1 cellular context compared by ENCODE assay signal in the genomic region with DNA sequence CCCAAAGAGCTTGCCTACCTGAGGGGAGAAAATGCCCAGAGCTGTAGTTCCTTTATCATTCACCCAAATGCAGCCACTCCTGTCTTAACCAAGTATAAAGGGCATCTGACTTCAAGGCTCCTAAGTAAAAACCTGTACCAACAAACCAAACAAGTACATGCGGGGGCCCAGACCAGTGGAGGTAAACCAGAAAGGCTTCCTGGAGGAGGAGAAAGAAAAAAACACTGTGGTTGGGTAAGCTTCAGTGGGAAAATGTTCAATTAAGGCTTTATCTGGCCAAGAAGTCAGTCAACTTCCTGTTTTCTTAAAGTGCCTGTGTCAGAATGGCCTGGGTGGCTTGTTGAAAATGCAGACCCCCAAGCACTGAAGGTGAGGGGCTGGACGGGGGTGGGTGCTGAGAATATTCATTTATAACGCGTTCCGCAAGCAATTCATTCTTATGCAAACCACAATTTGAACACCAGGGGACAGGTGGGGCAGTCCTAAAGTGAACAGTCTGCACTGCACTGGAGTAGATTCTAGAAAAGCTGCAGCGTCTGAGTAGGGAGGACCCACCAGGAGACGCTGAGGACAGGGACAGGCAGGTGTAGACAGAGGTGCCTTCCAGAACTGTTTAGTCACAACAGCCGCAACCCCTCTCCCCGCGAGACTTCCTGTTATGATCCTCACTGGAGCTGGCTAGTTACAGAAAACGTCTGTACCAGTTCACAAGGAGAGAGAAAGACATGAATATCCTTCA.
TF ChIP-seq lines count a peak whose summit lies in the region.

No MANE protein-coding gene starts in this region.

TF ChIP-seq in HepG2, 621 proteins besides CTCF, POLR2A, EP300 and RAD21 (continued from another document):
- TF ChIP-seq, protein P1, sequence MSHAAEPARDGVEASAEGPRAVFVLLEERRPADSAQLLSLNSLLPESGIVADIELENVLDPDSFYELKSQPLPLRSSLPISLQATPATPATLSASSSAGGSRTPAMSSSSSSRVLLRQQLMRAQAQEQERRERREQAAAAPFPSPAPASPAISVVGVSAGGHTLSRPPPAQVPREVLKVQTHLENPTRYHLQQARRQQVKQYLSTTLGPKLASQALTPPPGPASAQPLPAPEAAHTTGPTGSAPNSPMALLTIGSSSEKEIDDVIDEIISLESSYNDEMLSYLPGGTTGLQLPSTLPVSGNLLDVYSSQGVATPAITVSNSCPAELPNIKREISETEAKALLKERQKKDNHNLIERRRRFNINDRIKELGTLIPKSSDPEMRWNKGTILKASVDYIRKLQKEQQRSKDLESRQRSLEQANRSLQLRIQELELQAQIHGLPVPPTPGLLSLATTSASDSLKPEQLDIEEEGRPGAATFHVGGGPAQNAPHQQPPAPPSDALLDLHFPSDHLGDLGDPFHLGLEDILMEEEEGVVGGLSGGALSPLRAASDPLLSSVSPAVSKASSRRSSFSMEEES (CRISPR knock-in tag; IDR thresholded peaks at IDR 0.05): 0 out of 2 replicates have a peak, but pooled peaks have one; percentile 60
- TF ChIP-seq, protein P2, sequence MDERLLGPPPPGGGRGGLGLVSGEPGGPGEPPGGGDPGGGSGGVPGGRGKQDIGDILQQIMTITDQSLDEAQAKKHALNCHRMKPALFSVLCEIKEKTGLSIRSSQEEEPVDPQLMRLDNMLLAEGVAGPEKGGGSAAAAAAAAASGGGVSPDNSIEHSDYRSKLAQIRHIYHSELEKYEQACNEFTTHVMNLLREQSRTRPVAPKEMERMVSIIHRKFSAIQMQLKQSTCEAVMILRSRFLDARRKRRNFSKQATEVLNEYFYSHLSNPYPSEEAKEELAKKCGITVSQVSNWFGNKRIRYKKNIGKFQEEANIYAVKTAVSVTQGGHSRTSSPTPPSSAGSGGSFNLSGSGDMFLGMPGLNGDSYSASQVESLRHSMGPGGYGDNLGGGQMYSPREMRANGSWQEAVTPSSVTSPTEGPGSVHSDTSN (CRISPR knock-in tag; IDR thresholded peaks at IDR 0.05): no peak
- TF ChIP-seq ZFP36 (IDR thresholded peaks at IDR 0.05; ENCODE audit: borderline replicate concordance, low read depth, low read length, partially characterized antibody) (peak; percentile 7), FOSL2 (CRISPR knock-in tag; IDR thresholded peaks at IDR 0.05) (no peak; the same call in 1 of the 2 replicates), CHD2 (IDR thresholded peaks at IDR 0.05; ENCODE audit: low read depth, low read length) (0 out of 2 replicates have a peak, but pooled peaks have one; percentile 21), THAP11 (CRISPR knock-in tag; IDR thresholded peaks at IDR 0.05) (peak; percentile 20; the same call in 1 of the 2 replicates), IRF2 (CRISPR knock-in tag; IDR thresholded peaks at IDR 0.05) (peak; percentile 7; the same call in 1 of the 2 replicates), ASH2L (IDR thresholded peaks at IDR 0.05; ENCODE audit: insufficient read length, low read depth, low read length) (peak; percentile 18), PHF5A (CRISPR knock-in tag; IDR thresholded peaks at IDR 0.05; ENCODE audit: low read depth, unreplicated experiment) (no peak), ZBTB38 (CRISPR knock-in tag; IDR thresholded peaks at IDR 0.05) (no peak), ZSCAN9 (CRISPR knock-in tag; IDR thresholded peaks at IDR 0.05; ENCODE audit: borderline replicate concordance) (0 out of 2 replicates have a peak, but pooled peaks have one; percentile 50), KLF11 (CRISPR knock-in tag; IDR thresholded peaks at IDR 0.05) (0 out of 2 replicates have a peak, but pooled peaks have one; percentile 28), KMT2A (CRISPR knock-in tag; IDR thresholded peaks at IDR 0.05) (peak; percentile 1; the same call in 1 of the 2 replicates), ZMYM4 (CRISPR knock-in tag; IDR thresholded peaks at IDR 0.05) (no peak), RBM22 (optimal IDR thresholded peaks at IDR 0.05; ENCODE audit: low read length) (no peak), CCDC6 (CRISPR knock-in tag; IDR thresholded peaks at IDR 0.05) (peak; percentile 48; the same call in 1 of the 2 replicates), SP1 (IDR thresholded peaks at IDR 0.05) (no peak), SP1 (CRISPR knock-in tag; IDR thresholded peaks at IDR 0.05) (peak; percentile 35; the same call in 1 of the 2 replicates), RBFOX2 (IDR thresholded peaks at IDR 0.05; ENCODE audit: low read depth, low read length) (0 out of 2 replicates have a peak, but pooled peaks have one; percentile 20)
- TF ChIP-seq, protein P3, sequence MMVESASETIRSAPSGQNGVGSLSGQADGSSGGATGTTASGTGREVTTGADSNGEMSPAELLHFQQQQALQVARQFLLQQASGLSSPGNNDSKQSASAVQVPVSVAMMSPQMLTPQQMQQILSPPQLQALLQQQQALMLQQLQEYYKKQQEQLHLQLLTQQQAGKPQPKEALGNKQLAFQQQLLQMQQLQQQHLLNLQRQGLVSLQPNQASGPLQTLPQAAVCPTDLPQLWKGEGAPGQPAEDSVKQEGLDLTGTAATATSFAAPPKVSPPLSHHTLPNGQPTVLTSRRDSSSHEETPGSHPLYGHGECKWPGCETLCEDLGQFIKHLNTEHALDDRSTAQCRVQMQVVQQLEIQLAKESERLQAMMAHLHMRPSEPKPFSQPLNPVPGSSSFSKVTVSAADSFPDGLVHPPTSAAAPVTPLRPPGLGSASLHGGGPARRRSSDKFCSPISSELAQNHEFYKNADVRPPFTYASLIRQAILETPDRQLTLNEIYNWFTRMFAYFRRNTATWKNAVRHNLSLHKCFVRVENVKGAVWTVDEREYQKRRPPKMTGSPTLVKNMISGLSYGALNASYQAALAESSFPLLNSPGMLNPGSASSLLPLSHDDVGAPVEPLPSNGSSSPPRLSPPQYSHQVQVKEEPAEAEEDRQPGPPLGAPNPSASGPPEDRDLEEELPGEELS (CRISPR knock-in tag; IDR thresholded peaks at IDR 0.05): 0 out of 2 replicates have a peak, but pooled peaks have one; percentile 8
- TF ChIP-seq, protein P4, sequence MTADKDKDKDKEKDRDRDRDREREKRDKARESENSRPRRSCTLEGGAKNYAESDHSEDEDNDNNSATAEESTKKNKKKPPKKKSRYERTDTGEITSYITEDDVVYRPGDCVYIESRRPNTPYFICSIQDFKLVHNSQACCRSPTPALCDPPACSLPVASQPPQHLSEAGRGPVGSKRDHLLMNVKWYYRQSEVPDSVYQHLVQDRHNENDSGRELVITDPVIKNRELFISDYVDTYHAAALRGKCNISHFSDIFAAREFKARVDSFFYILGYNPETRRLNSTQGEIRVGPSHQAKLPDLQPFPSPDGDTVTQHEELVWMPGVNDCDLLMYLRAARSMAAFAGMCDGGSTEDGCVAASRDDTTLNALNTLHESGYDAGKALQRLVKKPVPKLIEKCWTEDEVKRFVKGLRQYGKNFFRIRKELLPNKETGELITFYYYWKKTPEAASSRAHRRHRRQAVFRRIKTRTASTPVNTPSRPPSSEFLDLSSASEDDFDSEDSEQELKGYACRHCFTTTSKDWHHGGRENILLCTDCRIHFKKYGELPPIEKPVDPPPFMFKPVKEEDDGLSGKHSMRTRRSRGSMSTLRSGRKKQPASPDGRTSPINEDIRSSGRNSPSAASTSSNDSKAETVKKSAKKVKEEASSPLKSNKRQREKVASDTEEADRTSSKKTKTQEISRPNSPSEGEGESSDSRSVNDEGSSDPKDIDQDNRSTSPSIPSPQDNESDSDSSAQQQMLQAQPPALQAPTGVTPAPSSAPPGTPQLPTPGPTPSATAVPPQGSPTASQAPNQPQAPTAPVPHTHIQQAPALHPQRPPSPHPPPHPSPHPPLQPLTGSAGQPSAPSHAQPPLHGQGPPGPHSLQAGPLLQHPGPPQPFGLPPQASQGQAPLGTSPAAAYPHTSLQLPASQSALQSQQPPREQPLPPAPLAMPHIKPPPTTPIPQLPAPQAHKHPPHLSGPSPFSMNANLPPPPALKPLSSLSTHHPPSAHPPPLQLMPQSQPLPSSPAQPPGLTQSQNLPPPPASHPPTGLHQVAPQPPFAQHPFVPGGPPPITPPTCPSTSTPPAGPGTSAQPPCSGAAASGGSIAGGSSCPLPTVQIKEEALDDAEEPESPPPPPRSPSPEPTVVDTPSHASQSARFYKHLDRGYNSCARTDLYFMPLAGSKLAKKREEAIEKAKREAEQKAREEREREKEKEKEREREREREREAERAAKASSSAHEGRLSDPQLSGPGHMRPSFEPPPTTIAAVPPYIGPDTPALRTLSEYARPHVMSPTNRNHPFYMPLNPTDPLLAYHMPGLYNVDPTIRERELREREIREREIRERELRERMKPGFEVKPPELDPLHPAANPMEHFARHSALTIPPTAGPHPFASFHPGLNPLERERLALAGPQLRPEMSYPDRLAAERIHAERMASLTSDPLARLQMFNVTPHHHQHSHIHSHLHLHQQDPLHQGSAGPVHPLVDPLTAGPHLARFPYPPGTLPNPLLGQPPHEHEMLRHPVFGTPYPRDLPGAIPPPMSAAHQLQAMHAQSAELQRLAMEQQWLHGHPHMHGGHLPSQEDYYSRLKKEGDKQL (CRISPR knock-in tag; IDR thresholded peaks at IDR 0.05; ENCODE audit: low read depth): no peak
- TF ChIP-seq, protein P5, sequence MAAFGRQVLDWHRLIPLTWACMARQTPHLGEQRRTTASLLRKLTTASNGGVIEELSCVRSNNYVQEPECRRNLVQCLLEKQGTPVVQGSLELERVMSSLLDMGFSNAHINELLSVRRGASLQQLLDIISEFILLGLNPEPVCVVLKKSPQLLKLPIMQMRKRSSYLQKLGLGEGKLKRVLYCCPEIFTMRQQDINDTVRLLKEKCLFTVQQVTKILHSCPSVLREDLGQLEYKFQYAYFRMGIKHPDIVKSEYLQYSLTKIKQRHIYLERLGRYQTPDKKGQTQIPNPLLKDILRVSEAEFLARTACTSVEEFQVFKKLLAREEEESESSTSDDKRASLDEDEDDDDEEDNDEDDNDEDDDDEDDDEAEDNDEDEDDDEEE (CRISPR knock-in tag; IDR thresholded peaks at IDR 0.05): 0 out of 2 replicates have a peak, but pooled peaks have one; percentile 46
- TF ChIP-seq, protein P6, sequence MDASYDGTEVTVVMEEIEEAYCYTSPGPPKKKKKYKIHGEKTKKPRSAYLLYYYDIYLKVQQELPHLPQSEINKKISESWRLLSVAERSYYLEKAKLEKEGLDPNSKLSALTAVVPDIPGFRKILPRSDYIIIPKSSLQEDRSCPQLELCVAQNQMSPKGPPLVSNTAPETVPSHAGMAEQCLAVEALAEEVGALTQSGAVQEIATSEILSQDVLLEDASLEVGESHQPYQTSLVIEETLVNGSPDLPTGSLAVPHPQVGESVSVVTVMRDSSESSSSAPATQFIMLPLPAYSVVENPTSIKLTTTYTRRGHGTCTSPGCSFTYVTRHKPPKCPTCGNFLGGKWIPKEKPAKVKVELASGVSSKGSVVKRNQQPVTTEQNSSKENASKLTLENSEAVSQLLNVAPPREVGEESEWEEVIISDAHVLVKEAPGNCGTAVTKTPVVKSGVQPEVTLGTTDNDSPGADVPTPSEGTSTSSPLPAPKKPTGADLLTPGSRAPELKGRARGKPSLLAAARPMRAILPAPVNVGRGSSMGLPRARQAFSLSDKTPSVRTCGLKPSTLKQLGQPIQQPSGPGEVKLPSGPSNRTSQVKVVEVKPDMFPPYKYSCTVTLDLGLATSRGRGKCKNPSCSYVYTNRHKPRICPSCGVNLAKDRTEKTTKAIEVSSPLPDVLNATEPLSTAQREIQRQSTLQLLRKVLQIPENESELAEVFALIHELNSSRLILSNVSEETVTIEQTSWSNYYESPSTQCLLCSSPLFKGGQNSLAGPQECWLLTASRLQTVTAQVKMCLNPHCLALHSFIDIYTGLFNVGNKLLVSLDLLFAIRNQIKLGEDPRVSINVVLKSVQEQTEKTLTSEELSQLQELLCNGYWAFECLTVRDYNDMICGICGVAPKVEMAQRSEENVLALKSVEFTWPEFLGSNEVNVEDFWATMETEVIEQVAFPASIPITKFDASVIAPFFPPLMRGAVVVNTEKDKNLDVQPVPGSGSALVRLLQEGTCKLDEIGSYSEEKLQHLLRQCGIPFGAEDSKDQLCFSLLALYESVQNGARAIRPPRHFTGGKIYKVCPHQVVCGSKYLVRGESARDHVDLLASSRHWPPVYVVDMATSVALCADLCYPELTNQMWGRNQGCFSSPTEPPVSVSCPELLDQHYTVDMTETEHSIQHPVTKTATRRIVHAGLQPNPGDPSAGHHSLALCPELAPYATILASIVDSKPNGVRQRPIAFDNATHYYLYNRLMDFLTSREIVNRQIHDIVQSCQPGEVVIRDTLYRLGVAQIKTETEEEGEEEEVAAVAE (CRISPR knock-in tag; IDR thresholded peaks at IDR 0.05; ENCODE audit: borderline replicate concordance): 0 out of 2 replicates have a peak, but pooled peaks have one; percentile 15
- TF ChIP-seq, protein P7, sequence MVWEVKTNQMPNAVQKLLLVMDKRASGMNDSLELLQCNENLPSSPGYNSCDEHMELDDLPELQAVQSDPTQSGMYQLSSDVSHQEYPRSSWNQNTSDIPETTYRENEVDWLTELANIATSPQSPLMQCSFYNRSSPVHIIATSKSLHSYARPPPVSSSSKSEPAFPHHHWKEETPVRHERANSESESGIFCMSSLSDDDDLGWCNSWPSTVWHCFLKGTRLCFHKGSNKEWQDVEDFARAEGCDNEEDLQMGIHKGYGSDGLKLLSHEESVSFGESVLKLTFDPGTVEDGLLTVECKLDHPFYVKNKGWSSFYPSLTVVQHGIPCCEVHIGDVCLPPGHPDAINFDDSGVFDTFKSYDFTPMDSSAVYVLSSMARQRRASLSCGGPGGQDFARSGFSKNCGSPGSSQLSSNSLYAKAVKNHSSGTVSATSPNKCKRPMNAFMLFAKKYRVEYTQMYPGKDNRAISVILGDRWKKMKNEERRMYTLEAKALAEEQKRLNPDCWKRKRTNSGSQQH (CRISPR knock-in tag; IDR thresholded peaks at IDR 0.05; ENCODE audit: low read depth): no peak
- TF ChIP-seq, protein P8, sequence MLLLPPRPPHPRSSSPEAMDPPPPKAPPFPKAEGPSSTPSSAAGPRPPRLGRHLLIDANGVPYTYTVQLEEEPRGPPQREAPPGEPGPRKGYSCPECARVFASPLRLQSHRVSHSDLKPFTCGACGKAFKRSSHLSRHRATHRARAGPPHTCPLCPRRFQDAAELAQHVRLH (CRISPR knock-in tag; IDR thresholded peaks at IDR 0.05; ENCODE audit: borderline replicate concordance, low read depth): peak; percentile 59; the same call in 1 of the 2 replicates
- TF ChIP-seq, protein P9, sequence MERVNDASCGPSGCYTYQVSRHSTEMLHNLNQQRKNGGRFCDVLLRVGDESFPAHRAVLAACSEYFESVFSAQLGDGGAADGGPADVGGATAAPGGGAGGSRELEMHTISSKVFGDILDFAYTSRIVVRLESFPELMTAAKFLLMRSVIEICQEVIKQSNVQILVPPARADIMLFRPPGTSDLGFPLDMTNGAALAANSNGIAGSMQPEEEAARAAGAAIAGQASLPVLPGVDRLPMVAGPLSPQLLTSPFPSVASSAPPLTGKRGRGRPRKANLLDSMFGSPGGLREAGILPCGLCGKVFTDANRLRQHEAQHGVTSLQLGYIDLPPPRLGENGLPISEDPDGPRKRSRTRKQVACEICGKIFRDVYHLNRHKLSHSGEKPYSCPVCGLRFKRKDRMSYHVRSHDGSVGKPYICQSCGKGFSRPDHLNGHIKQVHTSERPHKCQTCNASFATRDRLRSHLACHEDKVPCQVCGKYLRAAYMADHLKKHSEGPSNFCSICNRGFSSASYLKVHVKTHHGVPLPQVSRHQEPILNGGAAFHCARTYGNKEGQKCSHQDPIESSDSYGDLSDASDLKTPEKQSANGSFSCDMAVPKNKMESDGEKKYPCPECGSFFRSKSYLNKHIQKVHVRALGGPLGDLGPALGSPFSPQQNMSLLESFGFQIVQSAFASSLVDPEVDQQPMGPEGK (CRISPR knock-in tag; IDR thresholded peaks at IDR 0.05): peak; percentile 31; the same call in 1 of the 2 replicates
